ENCODE assay signal across 8 cellular contexts in the genomic region with DNA sequence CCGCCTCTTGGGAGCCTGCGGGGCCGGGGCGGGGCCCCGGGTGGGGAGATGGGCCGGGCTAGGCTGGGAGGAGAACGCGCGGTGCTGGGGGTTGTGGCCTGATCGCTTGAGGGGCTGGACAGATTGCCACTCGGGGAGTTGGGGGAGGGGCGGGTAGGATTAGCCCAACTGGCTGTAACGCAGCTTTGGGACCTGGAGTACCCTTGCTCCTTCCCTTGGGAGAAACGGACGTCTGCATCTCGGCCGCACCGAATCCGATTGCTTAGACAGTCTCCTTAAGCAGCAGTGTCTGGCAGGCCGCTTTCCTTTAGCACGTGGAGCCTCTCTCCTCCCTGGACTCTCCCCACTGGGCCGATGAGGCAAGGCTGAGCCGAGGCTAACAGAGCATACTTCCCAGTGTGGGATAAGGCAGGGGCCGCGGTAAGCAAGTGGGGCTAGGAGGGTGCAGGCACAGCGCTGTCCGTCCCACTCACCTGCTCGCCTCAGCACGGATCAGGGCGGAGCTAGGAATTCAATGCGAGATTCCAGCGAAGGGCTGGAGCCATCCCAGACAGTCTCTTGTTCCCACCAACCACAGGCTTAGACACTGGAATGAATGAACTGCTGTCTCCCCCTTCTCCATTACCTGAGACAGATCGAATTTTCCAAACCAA. TPM values are rescaled to one million over a fixed set of nuclear protein-coding genes. Genes with fewer than 3 reads are reported as not detected.
DNase-seq lines count a peak whose midpoint lies in the region; ATAC-seq, FAIRE-seq and TF ChIP-seq lines count a peak whose summit lies in the region.

No MANE protein-coding gene starts in this region.

- WGBS in heart left ventricle, 4 donors, result 2 to 7% (median 4%) methylated on average over 19 to 33 of the region's 33 CpGs
- WGBS in trophoblast cell (ENCODE audit: extremely low coverage, insufficient coverage, insufficient read length), result no CpG with 5 or more reads among the region's 33 CpGs

- H3K79me2 ChIP-seq in Loucy (ENCODE audit: insufficient read depth, low read length) (peaks cover 45% of the 10 kb centered on the region), trophoblast cell (ENCODE audit: control insufficient read depth, insufficient read depth, low read length, poor library complexity) (peaks cover 29% of the 10 kb centered on the region)

- FAIRE-seq in GM19239 (lab: Jason Lieb, UNC), result peak; percentile 39

- no peaks in the 10 kb centered on the region; the same call in 1 of the 2 replicates for H3K36me3 ChIP-seq in Loucy (ENCODE audit: insufficient read depth, low read length)
- no peaks in the 10 kb centered on the region for H3K36me3 ChIP-seq in heart left ventricle
- peaks cover 0 to 3% of the 10 kb centered on the region in 2 experiments for H3K36me3 ChIP-seq in trophoblast cell (ENCODE audit: control insufficient read depth in 1 of 2, insufficient read depth in 2 of 2, low read length in 2 of 2)

- peak overlapping the region; percentile 77 for H2BK5ac ChIP-seq in trophoblast cell (ENCODE audit: low read depth, low read length, poor library complexity)

- no peaks in the 10 kb centered on the region for H3K9me3 Mint-ChIP-seq in activated CD4-positive, alpha-beta memory T cell treated with anti-CD3 and anti-CD28 coated beads, Interleukin-2, amount 10 ng/mL, durations not matched to agents 7 days and 5 days

- no peaks in the 10 kb centered on the region for H3K27me3 Mint-ChIP-seq in activated CD4-positive, alpha-beta memory T cell treated with anti-CD3 and anti-CD28 coated beads, Interleukin-2, amount 10 ng/mL, durations not matched to agents 7 days and 5 days

- H3K14ac ChIP-seq in trophoblast cell (ENCODE audit: low read length), result peak overlapping the region; percentile 46

- H3K9me2 ChIP-seq in Loucy (replicated peaks; ENCODE audit: low read depth, low read length), result no peaks in the 10 kb centered on the region

- H3K27ac Mint-ChIP-seq in activated CD4-positive, alpha-beta memory T cell treated with anti-CD3 and anti-CD28 coated beads, Interleukin-2, amount 10 ng/mL, durations not matched to agents 7 days and 5 days, result peak overlapping the region; percentile 90

- ATAC-seq in heart left ventricle, result peak; percentile 24 to 55 (median 39)

- TF ChIP-seq CTCF in 22Rv1 (IDR thresholded peaks at IDR 0.05) (no peak), Loucy (conservative IDR thresholded peaks at IDR 0.05; ENCODE audit: low read length) (no peak), heart left ventricle (IDR thresholded peaks at IDR 0.05) (no peak)

- no peak overlapping the region for H2BK12ac ChIP-seq in trophoblast cell (ENCODE audit: low read length)

- H3K4me3 Mint-ChIP-seq in activated CD4-positive, alpha-beta memory T cell treated with anti-CD3 and anti-CD28 coated beads, Interleukin-2, amount 10 ng/mL, durations not matched to agents 7 days and 5 days, result peak overlapping the region; percentile 96

- CTCF ChIA-PET in activated CD4-positive, alpha-beta memory T cell treated with anti-CD3 and anti-CD28 coated beads, Interleukin-2, amount 10 ng/mL, durations not matched to agents 7 days and 5 days (lab: Charles Lee), result interaction anchor here (1.0 to 2.5 kb wide), 10 partner anchors 9 to 240 kb away, joined by 3 to 21 read pairs (median 4); partner anchors contain the start of genes DNAJC7, EIF1, KLHL11 and NKIRAS2

- H2AFZ ChIP-seq in Loucy (ENCODE audit: low read length) (peak overlapping the region; percentile 84; the same call in 1 of the 2 replicates), trophoblast cell (ENCODE audit: insufficient read depth, low read length, poor library complexity) (peak overlapping the region; percentile 46)

- H3K79me1 ChIP-seq in trophoblast cell (ENCODE audit: low read length), result peaks cover 14% of the 10 kb centered on the region

- H3K9ac ChIP-seq in Loucy (ENCODE audit: low read depth, low read length, poor library complexity, severe bottlenecking) (peak overlapping the region; percentile 95), trophoblast cell (ENCODE audit: low read length) (peak overlapping the region; percentile 28)

- H3K18ac ChIP-seq in trophoblast cell (ENCODE audit: low read length), result peak overlapping the region; percentile 36

- peak overlapping the region; percentile 90 for H4K91ac ChIP-seq in trophoblast cell (ENCODE audit: low read depth, low read length)

- peak overlapping the region; percentile 23 for H3K4ac ChIP-seq in trophoblast cell (ENCODE audit: low read depth, low read length)

- peaks cover 6% of the 10 kb centered on the region for H3K27me3 ChIP-seq in Loucy (ENCODE audit: insufficient read depth, low read length, poor library complexity, severe bottlenecking)
- no peaks in the 10 kb centered on the region for H3K27me3 ChIP-seq in heart left ventricle
- no peaks in the 10 kb centered on the region for H3K27me3 ChIP-seq in trophoblast cell (ENCODE audit: insufficient read depth, low read length)

- peak overlapping the region; percentile 88 for H3K27ac ChIP-seq in 22Rv1
- H3K27ac ChIP-seq in heart left ventricle, result peak overlapping the region in 10 of 12 donors; percentile 52 to 94 (median 89)
- peak overlapping the region; percentile 92 for H3K27ac ChIP-seq in trophoblast cell (ENCODE audit: low read depth, low read length)

- peak overlapping the region; percentile 70 for H4K12ac ChIP-seq in trophoblast cell (ENCODE audit: low read depth, low read length)

- H2AK5ac ChIP-seq in trophoblast cell (ENCODE audit: low read length), result no peak overlapping the region

- intact Hi-C loops in heart left ventricle (cut with DNase I), result no loop called here

- H3F3A ChIP-seq in Loucy (ENCODE audit: low read depth), result no peaks in the 10 kb centered on the region

- H4K8ac ChIP-seq in trophoblast cell (ENCODE audit: low read depth, low read length), result peak overlapping the region; percentile 78

- no peaks in the 10 kb centered on the region for H3K9me3 ChIP-seq in Loucy (ENCODE audit: insufficient read depth, low read depth, low read length)
- no peaks in the 10 kb centered on the region for H3K9me3 ChIP-seq in heart left ventricle
- H3K9me3 ChIP-seq in trophoblast cell (ENCODE audit: insufficient read depth, low read depth, low read length), result no peaks in the 10 kb centered on the region

- peak overlapping the region; percentile 17 for H2BK120ac ChIP-seq in trophoblast cell (ENCODE audit: insufficient read depth, low read length, poor library complexity)

- POLR2A ChIA-PET in activated CD4-positive, alpha-beta memory T cell treated with anti-CD3 and anti-CD28 coated beads, Interleukin-2, amount 10 ng/mL, durations not matched to agents 7 days and 5 days (lab: Charles Lee), result interaction anchor here (0.8 to 4.0 kb wide), 15 partner anchors 10 to 230 kb away, joined by 3 to 108 read pairs (median 8); partner anchors contain the start of genes CNP, DHX58, DNAJC7 and EIF1

- DNase-seq in GM19239 (ENCODE audit: insufficient read length, low spot score) (no peak), heart left ventricle (no peak), trophoblast cell (peak; percentile 41 to 56), ecto neural progenitor cell (ENCODE audit: low spot score) (no peak), T1000 (lab: John Stamatoyannopoulos, UW) (no peak)
- no peak for DNase-seq in activated CD4-positive, alpha-beta memory T cell treated with anti-CD3 and anti-CD28 coated beads, Interleukin-2, amount 10 ng/mL, durations not matched to agents 7 days and 5 days

- H3K4me2 ChIP-seq in Loucy (ENCODE audit: low read depth, low read length, poor library complexity, severe bottlenecking), result peak overlapping the region; percentile 71
- H3K4me2 ChIP-seq in trophoblast cell (ENCODE audit: low read length), result peak overlapping the region; percentile 95

- peaks cover 33% of the 10 kb centered on the region for H3K4me1 Mint-ChIP-seq in activated CD4-positive, alpha-beta memory T cell treated with anti-CD3 and anti-CD28 coated beads, Interleukin-2, amount 10 ng/mL, durations not matched to agents 7 days and 5 days

- H3K36me3 Mint-ChIP-seq in activated CD4-positive, alpha-beta memory T cell treated with anti-CD3 and anti-CD28 coated beads, Interleukin-2, amount 10 ng/mL, durations not matched to agents 7 days and 5 days (ENCODE audit: low read depth), result peaks cover 23% of the 10 kb centered on the region

- peaks cover 42% of the 10 kb centered on the region for H4K20me1 ChIP-seq in Loucy (ENCODE audit: insufficient read depth, low read length, poor library complexity, severe bottlenecking)

- H3K4me3 ChIP-seq in Loucy (ENCODE audit: low read length, poor library complexity, severe bottlenecking), result peak overlapping the region; percentile 86
- H3K4me3 ChIP-seq in heart left ventricle, result peak overlapping the region; percentile 18 to 100 (median 90)
- peak overlapping the region; percentile 67 for H3K4me3 ChIP-seq in trophoblast cell (ENCODE audit: low read depth, low read length)

- TF ChIP-seq POLR2A in heart left ventricle (IDR thresholded peaks at IDR 0.05), result no peak

- peaks cover 35% of the 10 kb centered on the region for H3K4me1 ChIP-seq in Loucy (ENCODE audit: insufficient read depth, low read length, poor library complexity, severe bottlenecking)
- H3K4me1 ChIP-seq in heart left ventricle, result peaks cover 0 to 36% (median 28%) of the 10 kb centered on the region in 12 donors
- H3K4me1 ChIP-seq in trophoblast cell (ENCODE audit: control insufficient read depth in 1 of 2, insufficient read depth in 2 of 2, low read length in 2 of 2), result peaks cover 19 to 30% of the 10 kb centered on the region in 2 experiments

- H3K23ac ChIP-seq in trophoblast cell (ENCODE audit: low read length), result no peak overlapping the region

RNA-seq across cellular contexts. Expression of gene ACLY, which starts 0.5 kb away (rescaled TPM):
- 100 to 1,000 TPM; 177 to 183 TPM for total RNA-seq in activated CD4-positive, alpha-beta memory T cell treated with anti-CD3 and anti-CD28 coated beads, Interleukin-2, amount 10 ng/mL, durations not matched to agents 7 days and 5 days
- 10 to 100 TPM; 18.2 to 55.5 (median 34.7) TPM for total RNA-seq in heart left ventricle
- 10 to 100 TPM in 1 of 2 donors, 1 to 10 TPM in 1; 8.3 to 39.7 TPM for polyA plus RNA-seq in heart left ventricle
- 147 TPM in 2 replicates for polyA plus RNA-seq in trophoblast cell (2013)

RNA-seq across cellular contexts. Expression of gene ODAD4, which starts 11.1 kb away (rescaled TPM):
- 1 to 10 TPM; 1.7 to 2.0 TPM for total RNA-seq in activated CD4-positive, alpha-beta memory T cell treated with anti-CD3 and anti-CD28 coated beads, Interleukin-2, amount 10 ng/mL, durations not matched to agents 7 days and 5 days
- total RNA-seq in heart left ventricle, result under 1 TPM in 8 of 9 donors, not detected in 1; 0.38 to 0.96 (median 0.73) TPM
- 1 to 10 TPM in 1 of 2 donors, under 1 TPM in 1; 0.69 to 1.2 TPM for polyA plus RNA-seq in heart left ventricle
- polyA plus RNA-seq in trophoblast cell (2013), result 0.74 and 0.75 TPM in 2 replicates

RNA-seq across cellular contexts. Expression of gene CNP, which starts 47.3 kb away (rescaled TPM):
- total RNA-seq in activated CD4-positive, alpha-beta memory T cell treated with anti-CD3 and anti-CD28 coated beads, Interleukin-2, amount 10 ng/mL, durations not matched to agents 7 days and 5 days, result 10 to 100 TPM; 89.8 to 91.0 TPM
- 10 to 100 TPM; 23.3 to 49.1 (median 27.5) TPM for total RNA-seq in heart left ventricle
- polyA plus RNA-seq in heart left ventricle, result 10 to 100 TPM; 19.3 to 31.6 TPM
- 28.0 and 28.5 TPM in 2 replicates for polyA plus RNA-seq in trophoblast cell (2013)

RNA-seq across cellular contexts. Expression of gene KLHL11, which starts 54.1 kb away (rescaled TPM):
- 10 to 100 TPM; 13.9 to 14.4 TPM for total RNA-seq in activated CD4-positive, alpha-beta memory T cell treated with anti-CD3 and anti-CD28 coated beads, Interleukin-2, amount 10 ng/mL, durations not matched to agents 7 days and 5 days
- 1 to 10 TPM; 2.3 to 5.9 (median 3.6) TPM for total RNA-seq in heart left ventricle
- 1 to 10 TPM; 1.1 to 1.9 TPM for polyA plus RNA-seq in heart left ventricle
- polyA plus RNA-seq in trophoblast cell (2013), result 5.1 and 5.2 TPM in 2 replicates

Comparison
In these comparisons a context has a peak if more than half of its experiments do, and no peak if none do; other contexts are left out.
1. DNase-seq: peak in trophoblast cell (2 of 2); none in GM19239 (single experiment), activated CD4-positive, alpha-beta memory T cell treated with anti-CD3 and anti-CD28 coated beads, Interleukin-2, amount 10 ng/mL, durations not matched to agents 7 days and 5 days (single experiment), heart left ventricle (0 of 5), ecto neural progenitor cell (single experiment) and T1000 (single experiment).
2. Peak in every context shown above with its lines, with median percentiles within 50 percentile points of each other: H3K27ac ChIP-seq and H3K4me3 ChIP-seq.